In the genomic region with DNA sequence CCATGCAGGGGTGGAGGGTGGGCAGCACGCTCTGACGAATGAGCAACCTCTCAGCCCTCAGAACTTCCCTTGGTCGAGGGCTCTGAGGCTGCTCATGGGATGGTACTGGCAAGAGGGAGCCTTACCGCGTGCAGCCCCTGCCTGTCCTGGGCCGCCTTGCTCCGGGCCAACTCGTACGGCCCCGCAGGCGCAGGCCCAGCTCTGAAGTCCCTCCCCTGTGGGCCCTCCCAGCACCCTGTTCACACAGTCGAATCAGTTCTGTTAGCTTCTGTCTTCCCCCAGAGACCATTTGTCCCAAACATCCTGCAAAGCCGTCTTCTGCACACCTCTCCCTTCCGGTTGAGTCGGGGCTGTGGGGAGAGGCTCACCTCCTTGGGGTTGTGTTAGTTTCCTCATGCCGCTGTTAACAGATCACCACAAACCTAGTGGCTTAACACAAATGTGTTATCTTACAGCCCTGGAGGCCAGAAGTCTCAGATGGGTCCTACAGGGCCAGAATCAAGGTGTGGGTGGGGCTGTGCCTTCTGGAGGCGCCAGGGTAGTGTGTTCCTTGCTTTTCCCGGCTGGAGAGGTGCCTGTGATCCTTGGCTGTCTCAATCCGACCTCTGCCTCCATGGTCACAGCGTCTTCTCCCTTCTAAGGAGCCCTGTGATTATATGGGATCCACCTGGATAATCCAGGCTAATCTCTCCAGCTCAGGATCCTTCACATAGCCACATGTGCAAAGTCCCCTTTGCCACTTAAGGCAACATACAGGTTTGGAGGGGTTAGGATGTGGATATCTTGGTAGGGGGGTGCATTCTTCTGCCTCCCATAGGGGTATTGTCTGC, we compare ENCODE assay signal across 8 cellular contexts. TPM values are rescaled to one million over a fixed set of nuclear protein-coding genes. Genes with fewer than 3 reads are reported as not detected.
DNase-seq lines count a peak whose midpoint lies in the region; ATAC-seq and TF ChIP-seq lines count a peak whose summit lies in the region.

No MANE protein-coding gene starts in this region.

- H3K36me3 ChIP-seq in heart right ventricle (peaks cover 0 to 4% (median 0%) of the 10 kb centered on the region in 9 donors), skeletal muscle tissue (ENCODE audit: control insufficient read depth in 3 of 3, insufficient read depth in 3 of 3, low read length in 3 of 3) (no peaks in the 10 kb centered on the region)

- H3K27me3 ChIP-seq in heart right ventricle (no peaks in the 10 kb centered on the region), skeletal muscle tissue (ENCODE audit: control insufficient read depth in 3 of 3, insufficient read depth in 3 of 3, low read length in 3 of 3) (peaks cover 0 to 19% (median 8%) of the 10 kb centered on the region in 3 donors)

- H3K9me3 ChIP-seq in heart right ventricle = peaks cover 0 to 5% (median 0%) of the 10 kb centered on the region in 11 donors
- H3K9me3 ChIP-seq in skeletal muscle tissue (ENCODE audit: control insufficient read depth in 3 of 3, low read length in 3 of 3) = no peaks in the 10 kb centered on the region

- ATAC-seq in GM19438 (IDR thresholded peaks at IDR 0.05; ENCODE audit: low read depth, unreplicated experiment) = peak; percentile 52
- ATAC-seq in heart right ventricle = peak; percentile 45 to 79 (median 73)

- WGBS in heart right ventricle, 2 donors = 21 to 27% methylated on average over 20 of the region's 20 CpGs

- intact Hi-C loops in heart right ventricle (cut with DNase I) = loop anchor here in 4 of 10 donors (5.0 to 10.0 kb wide), 6 partner anchors 75 to 225 kb away; partner anchors contain the start of genes TCTN1 (in 2 of the 4), FAM216A (in 1 of the 4), GPN3 (in 1 of the 4) and RAD9B (in 1 of the 4)

- H3K27ac ChIP-seq in heart right ventricle (peak overlapping the region; percentile 71 to 88 (median 82)), skeletal muscle tissue (ENCODE audit: low read depth, low read length) (no peak overlapping the region)

- DNase-seq in AG10803 (ENCODE audit: low read depth) = peak; percentile 12
- DNase-seq in MV-4-11 (lab: John Stamatoyannopoulos, UW) = peak; percentile 50
- DNase-seq in activated T-helper 1 cell treated with anti-CD3 and anti-CD28 coated beads, Interleukin-2, amount 50 U/mL, for 16 hours (ENCODE audit: low read depth in 1 of 2, low spot score in 1 of 2) = peak; percentile 8 to 15
- peak; percentile 31 to 51 for DNase-seq in heart right ventricle
- DNase-seq in NCI-H2107 treated with DMSO at 0.1 percent for 48 hours (lab: John Stamatoyannopoulos, UW; ENCODE audit: unreplicated experiment) = no peak
- DNase-seq in SK-N-DZ (ENCODE audit: low spot score) = no peak

- peak overlapping the region in 2 of 3 donors; percentile 51 to 69 for H3K9ac ChIP-seq in skeletal muscle tissue (ENCODE audit: low read depth in 1 of 3, low read length in 3 of 3)

- H3K4me1 ChIP-seq in heart right ventricle = peaks cover 9 to 77% (median 27%) of the 10 kb centered on the region in 9 donors
- peaks cover 13 to 23% (median 19%) of the 10 kb centered on the region in 3 donors for H3K4me1 ChIP-seq in skeletal muscle tissue (ENCODE audit: control insufficient read depth in 3 of 3, insufficient read depth in 3 of 3, low read length in 3 of 3)

- H3K4me3 ChIP-seq in AG10803 (ENCODE audit: low read length) (peak overlapping the region; percentile 58), heart right ventricle (peak overlapping the region; percentile 72 to 93 (median 83)), skeletal muscle tissue (ENCODE audit: low read length in 3 of 3) (peak overlapping the region; percentile 53 to 77 (median 60))

- no peak for TF ChIP-seq CTCF in AG10803 (conservative IDR thresholded peaks at IDR 0.05; ENCODE audit: low read length)
- no peak for TF ChIP-seq CTCF in heart right ventricle (IDR thresholded peaks at IDR 0.05)

RNA-seq across cellular contexts. Expression of gene HVCN1, which starts 0.9 kb away (rescaled TPM):
- total RNA-seq in heart right ventricle (10 to 100 TPM in 5 of 10 donors, 1 to 10 TPM in 5; 5.1 to 74.1 (median 9.0) TPM), skeletal muscle tissue (5.2 TPM)
- polyA plus RNA-seq in heart right ventricle = 10 to 100 TPM; 15.4 to 17.9 TPM
- 3.1 and 4.6 TPM in 2 replicates for polyA plus RNA-seq in SK-N-DZ (2014; cell fraction: cytosol; rRNA removed)
- polyA plus RNA-seq in SK-N-DZ (2014; cell fraction: nucleus; rRNA removed) = 2.0 and 2.1 TPM in 2 replicates

RNA-seq across cellular contexts. Expression of gene PPP1CC, which starts 52.9 kb away (rescaled TPM):
- total RNA-seq in heart right ventricle (100 to 1,000 TPM; 116 to 248 (median 137) TPM), skeletal muscle tissue (103 TPM)
- polyA plus RNA-seq in heart right ventricle = 10 to 100 TPM; 66.0 to 84.2 TPM
- 171 and 190 TPM in 2 replicates for polyA plus RNA-seq in SK-N-DZ (2014; cell fraction: cytosol; rRNA removed)
- 202 and 280 TPM in 2 replicates for polyA plus RNA-seq in SK-N-DZ (2014; cell fraction: nucleus; rRNA removed)

Comparison
In these comparisons a context has a peak if more than half of its experiments do, and no peak if none do; other contexts are left out.
1. DNase-seq: peak in AG10803 (single experiment), MV-4-11 (single experiment), activated T-helper 1 cell treated with anti-CD3 and anti-CD28 coated beads, Interleukin-2, amount 50 U/mL, for 16 hours (2 of 2) and heart right ventricle (2 of 2); none in NCI-H2107 treated with DMSO at 0.1 percent for 48 hours (single experiment) and SK-N-DZ (single experiment).
2. Peak in every context shown above with its lines, with median percentiles within 50 percentile points of each other: H3K4me3 ChIP-seq.